In genomic region chr1:19465123-19465522, GRCh38 we compare ENCODE assay signal across 14 cellular contexts. TPM values are rescaled to one million over a fixed set of nuclear protein-coding genes. Genes with fewer than 3 reads are reported as not detected.
A peak's percentile ranks its signal among the peaks of the same experiment; 100 is the strongest.
DNase-seq lines count a peak whose midpoint lies in the region; ATAC-seq and TF ChIP-seq lines count a peak whose summit lies in the region.
"Had no signal": no experiment of that assay in that cellular context is flagged by ENCODE, and none has a peak within 500 bp of the region (broad histone marks: within the 10 kb centered on the region; RNA-seq: fewer than 3 reads in every experiment).

No MANE protein-coding gene starts in this region.

- H3K9me3 Mint-ChIP-seq in HFFc6 (no peaks in the 10 kb centered on the region), natural killer cell (no peaks in the 10 kb centered on the region), endothelial cell (ENCODE audit: unreplicated experiment) (no peaks in the 10 kb centered on the region)

- H3K4me3 Mint-ChIP-seq in HFFc6, result no peak overlapping the region
- peak overlapping the region; percentile 41 for H3K4me3 Mint-ChIP-seq in natural killer cell
- no peak overlapping the region for H3K4me3 Mint-ChIP-seq in endothelial cell (ENCODE audit: unreplicated experiment)

- H3K27me3 Mint-ChIP-seq in HFFc6 (ENCODE audit: insufficient read depth), result peaks cover 3% of the 10 kb centered on the region; the same call in 1 of the 2 replicates
- no peaks in the 10 kb centered on the region for H3K27me3 Mint-ChIP-seq in natural killer cell (ENCODE audit: low read depth in 2 of 2)
- peaks cover 4% of the 10 kb centered on the region for H3K27me3 Mint-ChIP-seq in endothelial cell (ENCODE audit: unreplicated experiment)

- intact Hi-C loops in natural killer cell (cut with micrococcal nuclease), result no loop called here

- peaks cover 67% of the 10 kb centered on the region for H3K4me1 Mint-ChIP-seq in HFFc6 (ENCODE audit: low read depth)
- H3K4me1 Mint-ChIP-seq in natural killer cell, result peaks cover 66 to 73% of the 10 kb centered on the region in 2 donors
- peaks cover 28% of the 10 kb centered on the region for H3K4me1 Mint-ChIP-seq in endothelial cell (ENCODE audit: unreplicated experiment)

- no peaks in the 10 kb centered on the region for H3K9me3 ChIP-seq in effector memory CD4-positive, alpha-beta T cell (ENCODE audit: control insufficient read depth, low read length)
- H3K9me3 ChIP-seq: Caco-2 had no signal

- DNase-seq in HFFc6 (no peak), natural killer cell (no peak), endothelial cell (ENCODE audit: low spot score) (no peak), 8988T (no peak), nucleus accumbens (lab: John Stamatoyannopoulos, UW) (no peak)
- DNase-seq in effector memory CD4-positive, alpha-beta T cell, result no peak
- DNase-seq in stimulated activated CD4-positive, alpha-beta T cell treated with anti-CD3 and anti-CD28 coated beads, Interleukin-2, amount 100 ng/mL, for 48 hours, result no peak
- DNase-seq: activated effector memory CD4-positive, alpha-beta T cell treated with anti-CD3 and anti-CD28 coated beads, Interleukin-2, amount 50 U/mL, for 16 hours; Caco-2; effector CD4-positive, alpha-beta T cell; NCI-H187 treated with DMSO at 0.1 percent for 48 hours; occipital lobe; stimulated activated CD4-positive, alpha-beta T cell treated with anti-CD3 and anti-CD28 coated beads, Interleukin-4, amount 100 ng/mL, for 4 hours had no signal

- H3K27ac ChIP-seq in ACC112 (ENCODE audit: low read depth, low read length), result peak overlapping the region; percentile 54
- H3K27ac ChIP-seq in effector memory CD4-positive, alpha-beta T cell (ENCODE audit: insufficient read depth, low read length, poor library complexity, severe bottlenecking), result peak overlapping the region; percentile 31

- no peak for ATAC-seq in natural killer cell

- H3K4me3 ChIP-seq in ACC112 (ENCODE audit: low read depth, low read length), result no peak overlapping the region
- no peak overlapping the region for H3K4me3 ChIP-seq in effector memory CD4-positive, alpha-beta T cell (ENCODE audit: insufficient read depth, low read depth, low read length, poor library complexity, severe bottlenecking)

- H3K4me1 ChIP-seq in ACC112 (ENCODE audit: control insufficient read depth, insufficient read depth, low read length, unreplicated experiment), result peaks cover 44% of the 10 kb centered on the region
- H3K4me1 ChIP-seq in effector memory CD4-positive, alpha-beta T cell (ENCODE audit: control insufficient read depth, insufficient read depth, low read length, poor library complexity, severe bottlenecking), result peaks cover 93% of the 10 kb centered on the region

- TF ChIP-seq CTCF in HFFc6 (IDR thresholded peaks at IDR 0.05) (no peak), natural killer cell (IDR thresholded peaks at IDR 0.05) (no peak), endothelial cell (IDR thresholded peaks at IDR 0.05; ENCODE audit: unreplicated experiment) (no peak)

- peaks cover 17% of the 10 kb centered on the region for H3K36me3 Mint-ChIP-seq in HFFc6 (ENCODE audit: low read depth)
- H3K36me3 Mint-ChIP-seq in natural killer cell, result no peaks in the 10 kb centered on the region
- H3K36me3 Mint-ChIP-seq in endothelial cell (ENCODE audit: low read depth, unreplicated experiment), result no peaks in the 10 kb centered on the region

- no peak overlapping the region for H2AFZ ChIP-seq in ACC112 (ENCODE audit: low read length, unreplicated experiment)

- H3K27me3 ChIP-seq in ACC112 (ENCODE audit: insufficient read depth, low read length), result no peaks in the 10 kb centered on the region
- H3K27me3 ChIP-seq in effector memory CD4-positive, alpha-beta T cell (replicated peaks; ENCODE audit: control insufficient read depth, insufficient read depth, low read length, poor library complexity, severe bottlenecking), result no peaks in the 10 kb centered on the region

- peaks cover 87% of the 10 kb centered on the region for H3K79me2 ChIP-seq in ACC112 (ENCODE audit: control insufficient read depth, insufficient read depth, low read length, unreplicated experiment)

- peaks cover 3% of the 10 kb centered on the region; the same call in 1 of the 2 replicates for H3K36me3 ChIP-seq in ACC112 (ENCODE audit: insufficient read depth, low read length)
- no peaks in the 10 kb centered on the region for H3K36me3 ChIP-seq in effector memory CD4-positive, alpha-beta T cell (ENCODE audit: control insufficient read depth, insufficient read depth, low read length)

- H3K27ac Mint-ChIP-seq in HFFc6, result peak overlapping the region; percentile 15; the same call in 1 of the 2 replicates
- peak overlapping the region; percentile 89 to 92 for H3K27ac Mint-ChIP-seq in natural killer cell
- no peak overlapping the region for H3K27ac Mint-ChIP-seq in endothelial cell (ENCODE audit: unreplicated experiment)

RNA-seq across cellular contexts. Expression of gene CAPZB, which starts 20.2 kb away (rescaled TPM):
- 100 to 1,000 TPM; 565 to 646 (median 603) TPM for total RNA-seq in HFFc6 (2021; fragmentation: NEBNext Ultra II Directional; extraction: Animal tissue kit (Norgen Biotek cat#: 25700))
- total RNA-seq in natural killer cell, result 100 to 1,000 TPM; 369 to 393 (median 375) TPM
- total RNA-seq in endothelial cell (ENCODE audit: unreplicated experiment), result 414 TPM
